ENCODE assay signal across 1 cellular context in the genomic region with DNA sequence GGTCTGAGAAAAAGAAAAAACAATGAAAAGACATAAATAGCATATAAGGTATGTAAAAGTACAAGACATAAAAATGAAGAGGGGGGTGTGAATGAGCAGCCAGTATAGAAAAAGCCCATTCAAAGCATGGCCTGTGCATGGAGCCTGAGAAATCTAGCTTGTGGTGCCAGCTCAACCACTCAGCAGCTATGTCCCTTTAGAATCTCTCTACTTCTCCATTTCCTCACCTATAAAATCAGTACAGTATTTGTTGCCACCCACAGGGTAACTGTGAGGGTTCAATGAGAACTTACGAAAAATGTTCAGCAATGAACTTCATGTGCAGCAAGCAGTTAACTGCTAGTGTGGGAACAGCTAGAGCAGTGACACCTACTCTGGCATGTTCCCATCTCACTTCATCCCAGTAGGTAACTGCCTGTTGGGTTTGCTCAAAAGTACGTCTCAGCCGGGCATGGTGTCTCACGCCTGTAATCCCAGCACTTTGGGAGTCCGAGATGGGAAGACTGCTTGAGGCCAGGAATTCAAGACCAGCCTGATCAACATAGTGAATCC.
TF ChIP-seq lines count a peak whose summit lies in the region.

No MANE protein-coding gene starts in this region.

TF ChIP-seq in GM12878, 131 proteins besides CTCF, POLR2A, EP300 and RAD21:
- no peak for TF ChIP-seq MYB (IDR thresholded peaks at IDR 0.05; ENCODE audit: borderline replicate concordance, low read depth, low read length)
- no peak for TF ChIP-seq IKZF1 (conservative IDR thresholded peaks at IDR 0.05)
- no peak for TF ChIP-seq HDAC2 (IDR thresholded peaks at IDR 0.05)
- TF ChIP-seq ZNF622 (IDR thresholded peaks at IDR 0.05), result no peak
- TF ChIP-seq IKZF2 (IDR thresholded peaks at IDR 0.05), result 0 out of 4 replicates have a peak, but pooled peaks of 1 of the 2 experiments have one; percentile 15
- no peak for TF ChIP-seq SREBF2 (IDR thresholded peaks at IDR 0.05; ENCODE audit: low read length)
- TF ChIP-seq ZNF217 (IDR thresholded peaks at IDR 0.05), result no peak
- no peak for TF ChIP-seq ZZZ3 (IDR thresholded peaks at IDR 0.05; ENCODE audit: control insufficient read depth, insufficient read length, low read depth)
- TF ChIP-seq KDM1A (IDR thresholded peaks at IDR 0.05; ENCODE audit: borderline replicate concordance), result no peak
- no peak for TF ChIP-seq CHD2 (IDR thresholded peaks at IDR 0.05; ENCODE audit: borderline replicate concordance, low read depth, low read length)
- 0 out of 2 replicates have a peak, but pooled peaks have one; percentile 4 for TF ChIP-seq SPI1 (IDR thresholded peaks at IDR 0.05; ENCODE audit: borderline replicate concordance, insufficient read depth, low read depth, low read length)
- TF ChIP-seq ESRRA (IDR thresholded peaks at IDR 0.05; ENCODE audit: low read length), result no peak
- no peak for TF ChIP-seq PAX8 (IDR thresholded peaks at IDR 0.05)
- TF ChIP-seq, protein P1, sequence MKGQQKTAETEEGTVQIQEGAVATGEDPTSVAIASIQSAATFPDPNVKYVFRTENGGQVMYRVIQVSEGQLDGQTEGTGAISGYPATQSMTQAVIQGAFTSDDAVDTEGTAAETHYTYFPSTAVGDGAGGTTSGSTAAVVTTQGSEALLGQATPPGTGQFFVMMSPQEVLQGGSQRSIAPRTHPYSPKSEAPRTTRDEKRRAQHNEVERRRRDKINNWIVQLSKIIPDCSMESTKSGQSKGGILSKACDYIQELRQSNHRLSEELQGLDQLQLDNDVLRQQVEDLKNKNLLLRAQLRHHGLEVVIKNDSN (IDR thresholded peaks at IDR 0.05; ENCODE audit: borderline replicate concordance, extremely low read length, insufficient read depth, low read depth, low read length), result no peak
